ENCODE assay signal across 23 cellular contexts in the genomic region with DNA sequence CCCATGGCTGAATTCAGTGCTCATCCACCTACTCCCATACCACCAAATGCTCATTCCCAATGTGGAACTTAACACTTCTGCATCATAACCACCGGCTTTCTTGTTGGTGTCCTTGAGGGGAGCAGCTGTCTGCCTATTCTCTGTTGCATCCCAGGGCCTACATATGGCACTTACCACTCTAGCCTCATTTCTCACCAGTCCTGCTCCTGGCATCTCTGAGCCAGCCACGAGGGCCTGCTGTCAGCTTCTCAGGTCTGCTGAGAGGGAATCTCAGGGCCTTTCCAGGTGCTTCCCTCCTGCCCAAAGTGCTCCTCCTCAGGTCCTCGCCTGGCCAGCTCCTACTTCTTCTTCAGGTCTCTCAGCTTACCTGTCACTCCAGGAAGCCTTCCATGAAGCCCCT. TPM values are rescaled to one million over a fixed set of nuclear protein-coding genes. Genes with fewer than 3 reads are reported as not detected.
DNase-seq lines count a peak whose midpoint lies in the region; ATAC-seq and TF ChIP-seq lines count a peak whose summit lies in the region.
"Had no signal": no experiment of that assay in that cellular context is flagged by ENCODE, and none has a peak within 500 bp of the region (broad histone marks: within the 10 kb centered on the region; RNA-seq: fewer than 3 reads in every experiment).

No MANE protein-coding gene starts in this region.

- H3K9me3 Mint-ChIP-seq in activated T-cell treated with anti-CD3 and anti-CD28 coated beads, Interleukin-2, amount 50 U/mL, for 24 hours: no peaks in the 10 kb centered on the region
- H3K9me3 Mint-ChIP-seq in stimulated activated naive CD8-positive, alpha-beta T cell treated with anti-CD3 and anti-CD28 coated beads, Interleukin-15, amount 100 ng/mL, for 72 hours: no peaks in the 10 kb centered on the region
- H3K9me3 Mint-ChIP-seq: CD8-positive, alpha-beta T cell had no signal

- peaks cover 8% of the 10 kb centered on the region for H3K4me1 Mint-ChIP-seq in activated T-cell treated with anti-CD3 and anti-CD28 coated beads, Interleukin-2, amount 50 U/mL, for 24 hours (ENCODE audit: low read depth)
- peaks cover 11% of the 10 kb centered on the region for H3K4me1 Mint-ChIP-seq in stimulated activated naive CD8-positive, alpha-beta T cell treated with anti-CD3 and anti-CD28 coated beads, Interleukin-15, amount 100 ng/mL, for 72 hours

- H3K27ac ChIP-seq in dorsolateral prefrontal cortex: peak overlapping the region in 52 of 59 donors; percentile 17 to 93 (median 76)
- H3K27ac ChIP-seq: C4-2B, SK-N-MC had no signal

- no peak for DNase-seq in adipocyte (ENCODE audit: low read depth)
- peak in 7 of 10 donors; percentile 11 to 71 (median 58) for DNase-seq in dorsolateral prefrontal cortex
- peak; percentile 47 for DNase-seq in occipital lobe (lab: John Stamatoyannopoulos, UW)
- no peak for DNase-seq in activated T-cell treated with anti-CD3 and anti-CD28 coated beads, Interleukin-2, amount 50 U/mL, for 24 hours
- no peak for DNase-seq in foreskin melanocyte
- no peak for DNase-seq in activated CD4-positive, alpha-beta T cell treated with anti-CD3 and anti-CD28 coated beads, Interleukin-2, amount 50 U/mL, for 4 hours
- no peak for DNase-seq in stimulated activated naive CD8-positive, alpha-beta T cell treated with anti-CD3 and anti-CD28 coated beads, Interleukin-15, amount 100 ng/mL, for 72 hours
- DNase-seq: CD8-positive, alpha-beta T cell; DMS79 treated with DMSO at 0.1 percent for 48 hours; KBM-7; MG63; NCI-H1105 treated with DMSO at 0.1 percent for 48 hours; NCI-H146; NCI-H1930; NCI-H2107; NCI-H446; NCI-H524 treated with DMSO at 0.1 percent for 48 hours; NCI-H774; SIG-M5 had no signal

- H3K4me3 ChIP-seq in adipocyte (ENCODE audit: low read length): no peak overlapping the region
- H3K4me3 ChIP-seq in dorsolateral prefrontal cortex: no peak overlapping the region
- H3K4me3 ChIP-seq: MG63, SK-N-MC had no signal

- ATAC-seq in stimulated activated naive CD8-positive, alpha-beta T cell treated with anti-CD3 and anti-CD28 coated beads, Interleukin-15, amount 100 ng/mL, for 72 hours: no peak
- ATAC-seq: CD8-positive, alpha-beta T cell had no signal

- H3K36me3 ChIP-seq in adipocyte (ENCODE audit: control insufficient read depth, insufficient read depth, low read length, severe bottlenecking): no peaks in the 10 kb centered on the region
- H3K36me3 ChIP-seq: MG63 had no signal

- H3K27ac Mint-ChIP-seq in activated T-cell treated with anti-CD3 and anti-CD28 coated beads, Interleukin-2, amount 50 U/mL, for 24 hours: no peak overlapping the region
- no peak overlapping the region for H3K27ac Mint-ChIP-seq in stimulated activated naive CD8-positive, alpha-beta T cell treated with anti-CD3 and anti-CD28 coated beads, Interleukin-15, amount 100 ng/mL, for 72 hours
- H3K27ac Mint-ChIP-seq: B cell; CD8-positive, alpha-beta T cell had no signal

- peaks cover 2% of the 10 kb centered on the region for H3K4me1 ChIP-seq in adipocyte (ENCODE audit: control insufficient read depth, insufficient read depth, low read length)

- H3K27me3 Mint-ChIP-seq in activated T-cell treated with anti-CD3 and anti-CD28 coated beads, Interleukin-2, amount 50 U/mL, for 24 hours: peaks cover 19% of the 10 kb centered on the region
- peaks cover 19% of the 10 kb centered on the region for H3K27me3 Mint-ChIP-seq in stimulated activated naive CD8-positive, alpha-beta T cell treated with anti-CD3 and anti-CD28 coated beads, Interleukin-15, amount 100 ng/mL, for 72 hours

- H3K36me3 Mint-ChIP-seq in activated T-cell treated with anti-CD3 and anti-CD28 coated beads, Interleukin-2, amount 50 U/mL, for 24 hours (ENCODE audit: low read depth): no peaks in the 10 kb centered on the region
- H3K36me3 Mint-ChIP-seq: CD8-positive, alpha-beta T cell had no signal

- TF ChIP-seq CTCF in dorsolateral prefrontal cortex (IDR thresholded peaks at IDR 0.05 in 54 of 56, conservative IDR thresholded peaks at IDR 0.05 in 2 of 56; ENCODE audit: low read depth in 1 of 56, partially characterized antibody in 56 of 56): no peak

- peak overlapping the region; percentile 69 for H3K9ac ChIP-seq in adipocyte (ENCODE audit: low read length)

- intact Hi-C loops in dorsolateral prefrontal cortex (cut with DNase I): loop anchor here (1.0 to 2.0 kb wide), 3 partner anchors 29 to 37 kb away; a partner anchor contains a TSS

- peaks cover 3% of the 10 kb centered on the region for H3K27me3 ChIP-seq in adipocyte (replicated peaks; ENCODE audit: control insufficient read depth, insufficient read depth, low read length)
- H3K27me3 ChIP-seq in dorsolateral prefrontal cortex: no peaks in the 10 kb centered on the region

- H3K9me3 ChIP-seq in adipocyte (ENCODE audit: control insufficient read depth, low read length): no peaks in the 10 kb centered on the region
- H3K9me3 ChIP-seq: MG63 had no signal

- H3K4me3 Mint-ChIP-seq in activated T-cell treated with anti-CD3 and anti-CD28 coated beads, Interleukin-2, amount 50 U/mL, for 24 hours: no peak overlapping the region
- no peak overlapping the region for H3K4me3 Mint-ChIP-seq in stimulated activated naive CD8-positive, alpha-beta T cell treated with anti-CD3 and anti-CD28 coated beads, Interleukin-15, amount 100 ng/mL, for 72 hours
- H3K4me3 Mint-ChIP-seq: B cell; CD8-positive, alpha-beta T cell had no signal

RNA-seq across cellular contexts. Expression of a gene that starts 24.0 kb away (rescaled TPM):
- 100 to 1,000 TPM in 1 of 120 experiments, 10 to 100 TPM in 119; 15.3 to 117 (median 55.5) TPM for total RNA-seq in dorsolateral prefrontal cortex
- 22.9 TPM for total RNA-seq in occipital lobe
- total RNA-seq: LHCN-M2 had no signal

RNA-seq across cellular contexts. Expression of a gene that starts 35.6 kb away (rescaled TPM):
- total RNA-seq in dorsolateral prefrontal cortex (10 to 100 TPM; 12.6 to 42.0 (median 28.8) TPM), occipital lobe (3.6 TPM)

RNA-seq across cellular contexts. Expression of a gene that starts 37.7 kb away (rescaled TPM):
- total RNA-seq in dorsolateral prefrontal cortex: 10 to 100 TPM; 43.5 to 81.2 (median 57.8) TPM
- total RNA-seq in occipital lobe: 48.8 TPM

Comparison
In these comparisons a context has a peak if more than half of its experiments do, and no peak if none do; other contexts are left out.
1. DNase-seq: peak in dorsolateral prefrontal cortex (7 of 10) and occipital lobe (single experiment); none in adipocyte (single experiment), activated T-cell treated with anti-CD3 and anti-CD28 coated beads, Interleukin-2, amount 50 U/mL, for 24 hours (single experiment), foreskin melanocyte (single experiment), activated CD4-positive, alpha-beta T cell treated with anti-CD3 and anti-CD28 coated beads, Interleukin-2, amount 50 U/mL, for 4 hours (0 of 2) and stimulated activated naive CD8-positive, alpha-beta T cell treated with anti-CD3 and anti-CD28 coated beads, Interleukin-15, amount 100 ng/mL, for 72 hours (0 of 2).